Comparison of ENCODE assay signal across 13 cellular contexts in genomic region chr3:158709666-158710083, GRCh38. TPM values are rescaled to one million over a fixed set of nuclear protein-coding genes. Genes with fewer than 3 reads are reported as not detected.
DNase-seq lines count a peak whose midpoint lies in the region; ATAC-seq and TF ChIP-seq lines count a peak whose summit lies in the region.
"Had no signal": no experiment of that assay in that cellular context is flagged by ENCODE, and none has a peak within 500 bp of the region (broad histone marks: within the 10 kb centered on the region; RNA-seq: fewer than 3 reads in every experiment).

No MANE protein-coding gene starts in this region.

- POLR2A ChIA-PET in naive thymus-derived CD8-positive, alpha-beta T cell (lab: Charles Lee) = no interaction called here

- H3K27me3 ChIP-seq in kidney epithelial cell (ENCODE audit: control insufficient read depth, insufficient read depth, low read length) = no peaks in the 10 kb centered on the region

- H3K4me3 Mint-ChIP-seq in naive thymus-derived CD8-positive, alpha-beta T cell = no peak overlapping the region
- H3K4me3 Mint-ChIP-seq: activated CD8-positive, alpha-beta memory T cell treated with anti-CD3 and anti-CD28 coated beads, Interleukin-2, amount 10 ng/mL, durations not matched to agents 7 days and 5 days; mesothelial cell of epicardium had no signal

- H3K9me3 Mint-ChIP-seq in naive thymus-derived CD8-positive, alpha-beta T cell = no peaks in the 10 kb centered on the region
- H3K9me3 Mint-ChIP-seq: mesothelial cell of epicardium had no signal

- in situ Hi-C loops in ACHN (cut with HindIII; ENCODE audit: low pct_ligation_motif_present, low pct_unique_long_range_greater_than_20kb, low sequenced_read_pairs) (no loop called here), astrocyte of the spinal cord (cut with HindIII; ENCODE audit: low sequenced_read_pairs) (no loop called here)

- peak overlapping the region in 1 of 10 donors; percentile 37 for H3K27ac Mint-ChIP-seq in naive thymus-derived CD8-positive, alpha-beta T cell
- H3K27ac Mint-ChIP-seq: activated CD8-positive, alpha-beta memory T cell treated with anti-CD3 and anti-CD28 coated beads, Interleukin-2, amount 10 ng/mL, durations not matched to agents 7 days and 5 days; mesothelial cell of epicardium had no signal

- H3K4me1 Mint-ChIP-seq in naive thymus-derived CD8-positive, alpha-beta T cell = peaks cover 0 to 14% (median 6%) of the 10 kb centered on the region in 4 donors

- ATAC-seq in activated CD4-positive, CD25-positive, alpha-beta regulatory T cell treated with anti-CD3 and anti-CD28 coated beads, Interleukin-2, amount 50 U/mL, for 24 hours = no peak
- ATAC-seq in naive thymus-derived CD8-positive, alpha-beta T cell = no peak
- ATAC-seq: activated CD8-positive, alpha-beta memory T cell treated with anti-CD3 and anti-CD28 coated beads, Interleukin-2, amount 10 ng/mL, durations not matched to agents 7 days and 5 days had no signal

- H3K4me3 ChIP-seq in astrocyte of the spinal cord (ENCODE audit: low read depth, low read length) = no peak overlapping the region
- H3K4me3 ChIP-seq in kidney epithelial cell (ENCODE audit: low read depth, low read length) = no peak overlapping the region

- DNase-seq in ACHN (peak; percentile 89), HT1080 (ENCODE audit: low read depth) (peak; percentile 98), astrocyte of the spinal cord (ENCODE audit: low read depth, low spot score) (peak; percentile 99), kidney epithelial cell (ENCODE audit: low read depth) (peak; percentile 97), C1 segment of cervical spinal cord (lab: John Stamatoyannopoulos, UW) (no peak), NCI-H748 treated with DMSO at 0.1 percent for 48 hours (lab: John Stamatoyannopoulos, UW) (no peak)
- DNase-seq in naive thymus-derived CD8-positive, alpha-beta T cell = no peak
- DNase-seq: activated CD8-positive, alpha-beta memory T cell treated with anti-CD3 and anti-CD28 coated beads, Interleukin-2, amount 10 ng/mL, durations not matched to agents 7 days and 5 days; COR-L47; NCI-H1417; SHP77 had no signal

- peaks cover 0 to 83% (median 29%) of the 10 kb centered on the region in 3 donors for H3K36me3 Mint-ChIP-seq in naive thymus-derived CD8-positive, alpha-beta T cell

- TF ChIP-seq CTCF in astrocyte of the spinal cord (IDR thresholded peaks at IDR 0.05; ENCODE audit: low read depth, low read length) = no peak
- no peak for TF ChIP-seq CTCF in kidney epithelial cell (IDR thresholded peaks at IDR 0.05; ENCODE audit: insufficient read depth, low read length, poor library complexity, severe bottlenecking)

- no peaks in the 10 kb centered on the region for H3K36me3 ChIP-seq in kidney epithelial cell (ENCODE audit: control insufficient read depth, insufficient read depth, low read length)

- no peaks in the 10 kb centered on the region for H3K27me3 Mint-ChIP-seq in naive thymus-derived CD8-positive, alpha-beta T cell
- H3K27me3 Mint-ChIP-seq: activated CD8-positive, alpha-beta memory T cell treated with anti-CD3 and anti-CD28 coated beads, Interleukin-2, amount 10 ng/mL, durations not matched to agents 7 days and 5 days had no signal

RNA-seq across cellular contexts. Expression of gene RARRES1, which starts 22.6 kb away (rescaled TPM):
- total RNA-seq in HT1080 (2014; rRNA removed; shearing (Covaris generic)) = not detected in 2 replicates
- polyA plus RNA-seq in HT1080 (2015; cell fraction: cytosol; rRNA removed) = not detected in 2 replicates
- not detected in 2 replicates for polyA plus RNA-seq in HT1080 (2015; cell fraction: nucleus; rRNA removed)
- total RNA-seq in kidney epithelial cell = 5.3 and 6.9 TPM in 2 replicates
- total RNA-seq in naive thymus-derived CD8-positive, alpha-beta T cell = not detected
- polyA plus RNA-seq in naive thymus-derived CD8-positive, alpha-beta T cell = not detected
- total RNA-seq: activated CD8-positive, alpha-beta memory T cell treated with anti-CD3 and anti-CD28 coated beads, Interleukin-2, amount 10 ng/mL, durations not matched to agents 7 days and 5 days had no signal

RNA-seq across cellular contexts. Expression of gene LXN, which starts 37.2 kb away (rescaled TPM):
- not detected in 2 replicates for total RNA-seq in HT1080 (2014; rRNA removed; shearing (Covaris generic))
- not detected in 2 replicates for polyA plus RNA-seq in HT1080 (2015; cell fraction: cytosol; rRNA removed)
- polyA plus RNA-seq in HT1080 (2015; cell fraction: nucleus; rRNA removed) = not detected in 2 replicates
- total RNA-seq in kidney epithelial cell = 4.0 and 4.9 TPM in 2 replicates
- 1 to 10 TPM; 5.1 to 6.3 TPM for total RNA-seq in naive thymus-derived CD8-positive, alpha-beta T cell
- polyA plus RNA-seq in naive thymus-derived CD8-positive, alpha-beta T cell = 10 to 100 TPM in 1 of 3 donors, 1 to 10 TPM in 2; 8.0 to 12.8 (median 8.7) TPM

Comparison
In these comparisons a context has a peak if more than half of its experiments do, and no peak if none do; other contexts are left out.
1. DNase-seq: peak in ACHN (single experiment), HT1080 (single experiment), astrocyte of the spinal cord (single experiment) and kidney epithelial cell (single experiment); none in C1 segment of cervical spinal cord (0 of 14), naive thymus-derived CD8-positive, alpha-beta T cell (0 of 10) and NCI-H748 treated with DMSO at 0.1 percent for 48 hours (single experiment).